ENCODE assay signal across 15 cellular contexts in genomic region chr2:21774691-21775090, GRCh38.
DNase-seq lines count a peak whose midpoint lies in the region; ATAC-seq, FAIRE-seq and TF ChIP-seq lines count a peak whose summit lies in the region.
"Had no signal": no experiment of that assay in that cellular context is flagged by ENCODE, and none has a peak within 500 bp of the region (broad histone marks: within the 10 kb centered on the region; RNA-seq: fewer than 3 reads in every experiment).

No MANE protein-coding gene starts in this region.

- ATAC-seq in GM19328 (IDR thresholded peaks at IDR 0.05; ENCODE audit: unreplicated experiment) = no peak
- ATAC-seq in activated CD4-positive, CD25-positive, alpha-beta regulatory T cell treated with anti-CD3 and anti-CD28 coated beads, Interleukin-2, amount 50 U/mL, for 24 hours = no peak

- no peaks in the 10 kb centered on the region for H3K9me1 ChIP-seq in endothelial cell of umbilical vein (replicated peaks; ENCODE audit: control insufficient read depth, extremely low read depth, insufficient read depth, low read length)

- DNase-seq in NCI-H2171 (lab: John Stamatoyannopoulos, UW) (peak; percentile 9), endothelial cell of umbilical vein (ENCODE audit: low read depth, low spot score) (peak; percentile 79), 8988T (no peak)
- DNase-seq: Calu3, DMS79, GM23248, Kasumi-1, NCI-H1105, NCI-H1694, NCI-H446 treated with DMSO at 0.1 percent for 48 hours, SHP77 had no signal

- dilution Hi-C loops in endothelial cell of umbilical vein (cut with MboI; ENCODE audit: extremely low pct_ligation_motif_present, low sequenced_read_pairs) = no loop called here

- H3K9me3 ChIP-seq in BLaER1 treated with 17β-estradiol and CSF1 and Interleukin-3, amounts not matched to agents 10 nM and 100 nM (replicated peaks in 1 of 11) = peaks cover 0 to 5% (median 0%) of the 10 kb centered on the region in 11 experiments; a peak in 1 of 22 replicates
- H3K9me3 ChIP-seq in endothelial cell of umbilical vein (replicated peaks; ENCODE audit: control insufficient read depth, insufficient read depth, low read length) (no peaks in the 10 kb centered on the region), neural cell (ENCODE audit: low read length) (no peaks in the 10 kb centered on the region)

- CTCF ChIA-PET in endothelial cell of umbilical vein (lab: Charles Lee) = no interaction called here

- H3F3A ChIP-seq in neural cell (ENCODE audit: insufficient read depth, low read length, poor library complexity, severe bottlenecking) = no peaks in the 10 kb centered on the region

- no peaks in the 10 kb centered on the region for H3K36me3 ChIP-seq in BLaER1 treated with 17β-estradiol and CSF1 and Interleukin-3, amounts not matched to agents 10 nM and 100 nM
- H3K36me3 ChIP-seq in endothelial cell of umbilical vein (ENCODE audit: control insufficient read depth in 2 of 2, extremely low read depth in 1 of 2, insufficient read depth in 2 of 2, low read length in 2 of 2) (no peaks in the 10 kb centered on the region), neural cell (ENCODE audit: insufficient read depth, low read length) (no peaks in the 10 kb centered on the region)

- no peak overlapping the region for H2AFZ ChIP-seq in endothelial cell of umbilical vein (ENCODE audit: low read depth, low read length)
- no peak overlapping the region for H2AFZ ChIP-seq in neural cell (ENCODE audit: low read depth, low read length)
- H2AFZ ChIP-seq: GM23248 had no signal

- H3K27me3 ChIP-seq in BLaER1 treated with 17β-estradiol and CSF1 and Interleukin-3, amounts not matched to agents 10 nM and 100 nM = peaks cover 0 to 64% (median 0%) of the 10 kb centered on the region in 11 experiments; a peak in 5 of 22 replicates
- H3K27me3 ChIP-seq in endothelial cell of umbilical vein (ENCODE audit: control insufficient read depth in 2 of 2, insufficient read depth in 2 of 2, low read length in 2 of 2) (no peaks in the 10 kb centered on the region), neural cell (ENCODE audit: insufficient read depth, low read depth, low read length) (no peaks in the 10 kb centered on the region)

- intact Hi-C loops in endothelial cell of umbilical vein (cut with micrococcal nuclease) = no loop called here

- no peak for TF ChIP-seq RAD21 in neural cell (conservative IDR thresholded peaks at IDR 0.05)

- 0 out of 20 replicates have a peak overlapping the region, but pooled peaks of 1 of the 10 experiments have one; percentile 4 for H3K4me3 ChIP-seq in BLaER1 treated with 17β-estradiol and CSF1 and Interleukin-3, amounts not matched to agents 10 nM and 100 nM
- H3K4me3 ChIP-seq in endothelial cell of umbilical vein (replicated peaks in 1 of 3; ENCODE audit: insufficient read depth in 1 of 3, low read depth in 1 of 3, low read length in 3 of 3) (no peak overlapping the region), neural cell (ENCODE audit: low read length) (no peak overlapping the region)
- H3K4me3 ChIP-seq: GM23248 had no signal

- no peak for TF ChIP-seq POLR2A in endothelial cell of umbilical vein (IDR thresholded peaks at IDR 0.05; ENCODE audit: low read depth, low read length)

- no TSS peak for BruUV-seq in endothelial cell of umbilical vein (replicated peaks; lab: Mats Ljungman, UMichigan)

- POLR2A ChIA-PET in endothelial cell of umbilical vein (lab: Charles Lee) = no interaction called here

- peak; percentile 75 for FAIRE-seq in endothelial cell of umbilical vein (lab: Jason Lieb, UNC)

- H3K4me1 ChIP-seq in BLaER1 treated with 17β-estradiol and CSF1 and Interleukin-3, amounts not matched to agents 10 nM and 100 nM = peaks cover 6 to 52% (median 36%) of the 10 kb centered on the region in 10 experiments; a peak in 19 of 20 replicates
- H3K4me1 ChIP-seq in endothelial cell of umbilical vein (ENCODE audit: control insufficient read depth, extremely low read depth, insufficient read depth, low read length) = peaks cover 9% of the 10 kb centered on the region

- H3K27ac ChIP-seq in BLaER1 treated with 17β-estradiol and CSF1 and Interleukin-3, amounts not matched to agents 10 nM and 100 nM = peak overlapping the region in 2 of 11 experiments; percentile 11 to 46; a peak in 2 of 22 replicates
- H3K27ac ChIP-seq in endothelial cell of umbilical vein (ENCODE audit: insufficient read depth, low read depth, low read length) = no peak overlapping the region
- peak overlapping the region; percentile 45 for H3K27ac ChIP-seq in neural cell (ENCODE audit: low read length)
- H3K27ac ChIP-seq: GM23248 had no signal

- peak overlapping the region in 10 of 11 experiments; percentile 24 to 86 (median 77); a peak in 19 of 22 replicates for H3K4me2 ChIP-seq in BLaER1 treated with 17β-estradiol and CSF1 and Interleukin-3, amounts not matched to agents 10 nM and 100 nM
- no peak overlapping the region for H3K4me2 ChIP-seq in endothelial cell of umbilical vein (ENCODE audit: insufficient read depth, low read length)
- H3K4me2 ChIP-seq in neural cell (ENCODE audit: low read length) = no peak overlapping the region

- no peak for TF ChIP-seq EP300 in neural cell (conservative IDR thresholded peaks at IDR 0.05; ENCODE audit: poor library complexity, severe bottlenecking)

- TF ChIP-seq CTCF in endothelial cell of umbilical vein (IDR thresholded peaks at IDR 0.05; ENCODE audit: extremely low read depth in 1 of 2, insufficient read depth in 1 of 2, low read depth in 1 of 2, low read length in 2 of 2) = no peak
- TF ChIP-seq CTCF in neural cell (IDR thresholded peaks at IDR 0.05; ENCODE audit: poor library complexity, severe bottlenecking) = no peak

- H3K9ac ChIP-seq in BLaER1 treated with 17β-estradiol and CSF1 and Interleukin-3, amounts not matched to agents 10 nM and 100 nM = no peak overlapping the region; a peak in 1 of 22 replicates
- no peak overlapping the region for H3K9ac ChIP-seq in endothelial cell of umbilical vein (replicated peaks; ENCODE audit: extremely low read depth, insufficient read depth, low read length)
- H3K9ac ChIP-seq in neural cell (ENCODE audit: low read length) = peak overlapping the region; percentile 11
- H3K9ac ChIP-seq: GM23248 had no signal

- H3K9me2 ChIP-seq in neural cell (ENCODE audit: insufficient read depth, low read length) = no peaks in the 10 kb centered on the region

- H3K79me2 ChIP-seq in endothelial cell of umbilical vein (ENCODE audit: control insufficient read depth, insufficient read depth, low read length) (no peaks in the 10 kb centered on the region), neural cell (replicated peaks; ENCODE audit: insufficient read depth, low read length) (no peaks in the 10 kb centered on the region)

- H4K20me1 ChIP-seq in BLaER1 treated with 17β-estradiol and CSF1 and Interleukin-3, amounts not matched to agents 10 nM and 100 nM = no peaks in the 10 kb centered on the region
- H4K20me1 ChIP-seq in endothelial cell of umbilical vein (replicated peaks; ENCODE audit: control insufficient read depth, extremely low read depth, insufficient read depth, low read length) (no peaks in the 10 kb centered on the region), neural cell (ENCODE audit: insufficient read depth) (no peaks in the 10 kb centered on the region)

TF ChIP-seq in endothelial cell of umbilical vein, 7 proteins besides CTCF, POLR2A, EP300 and RAD21:
- TF ChIP-seq JUN (IDR thresholded peaks at IDR 0.05; ENCODE audit: borderline replicate concordance, insufficient read depth, insufficient read length, low read depth) (no peak), POLR2AphosphoS5 (IDR thresholded peaks at IDR 0.05; ENCODE audit: insufficient read depth, low read depth, low read length) (peak; percentile 47), FOS (IDR thresholded peaks at IDR 0.05; ENCODE audit: borderline replicate concordance, insufficient read depth, low read length) (peak; percentile 22), MAX (IDR thresholded peaks at IDR 0.05; ENCODE audit: insufficient read depth, insufficient read length) (no peak), MYC (IDR thresholded peaks at IDR 0.05; ENCODE audit: low read depth, low read length) (no peak), GATA2 (IDR thresholded peaks at IDR 0.05; ENCODE audit: insufficient read depth, insufficient read length, low read depth, low read length) (peak; percentile 53)
TF ChIP-seq in endothelial cell of umbilical vein: peak in this region for 3.

TF ChIP-seq in neural cell, 6 proteins besides CTCF, POLR2A, EP300 and RAD21:
- no peak for TF ChIP-seq MXI1 (conservative IDR thresholded peaks at IDR 0.05; ENCODE audit: poor library complexity, severe bottlenecking)
- TF ChIP-seq EZH2 (IDR thresholded peaks at IDR 0.05; ENCODE audit: borderline replicate concordance, insufficient read depth, low read length, poor library complexity, severe bottlenecking) = no peak
- TF ChIP-seq TAF1 (IDR thresholded peaks at IDR 0.05; ENCODE audit: low read depth) = no peak
- TF ChIP-seq SMC3 (conservative IDR thresholded peaks at IDR 0.05; ENCODE audit: poor library complexity) = no peak
- TF ChIP-seq POLR2AphosphoS5 (IDR thresholded peaks at IDR 0.05) = no peak
- TF ChIP-seq REST (IDR thresholded peaks at IDR 0.05; ENCODE audit: borderline replicate concordance) = no peak

Comparison
In these comparisons a context has a peak if more than half of its experiments do, and no peak if none do; other contexts are left out.
1. H3K4me2 ChIP-seq: peak in BLaER1 treated with 17β-estradiol and CSF1 and Interleukin-3, amounts not matched to agents 10 nM and 100 nM (10 of 11); none in endothelial cell of umbilical vein (single experiment) and neural cell (single experiment).